Comparison of ENCODE assay signal across 1 cellular context in genomic region chr4:147829401-147830101, GRCh38.
TF ChIP-seq lines count a peak whose summit lies in the region.

No MANE protein-coding gene starts in this region.

TF ChIP-seq in HepG2, 621 proteins besides CTCF, POLR2A, EP300 and RAD21 (continued from another document):
- TF ChIP-seq, protein P1, sequence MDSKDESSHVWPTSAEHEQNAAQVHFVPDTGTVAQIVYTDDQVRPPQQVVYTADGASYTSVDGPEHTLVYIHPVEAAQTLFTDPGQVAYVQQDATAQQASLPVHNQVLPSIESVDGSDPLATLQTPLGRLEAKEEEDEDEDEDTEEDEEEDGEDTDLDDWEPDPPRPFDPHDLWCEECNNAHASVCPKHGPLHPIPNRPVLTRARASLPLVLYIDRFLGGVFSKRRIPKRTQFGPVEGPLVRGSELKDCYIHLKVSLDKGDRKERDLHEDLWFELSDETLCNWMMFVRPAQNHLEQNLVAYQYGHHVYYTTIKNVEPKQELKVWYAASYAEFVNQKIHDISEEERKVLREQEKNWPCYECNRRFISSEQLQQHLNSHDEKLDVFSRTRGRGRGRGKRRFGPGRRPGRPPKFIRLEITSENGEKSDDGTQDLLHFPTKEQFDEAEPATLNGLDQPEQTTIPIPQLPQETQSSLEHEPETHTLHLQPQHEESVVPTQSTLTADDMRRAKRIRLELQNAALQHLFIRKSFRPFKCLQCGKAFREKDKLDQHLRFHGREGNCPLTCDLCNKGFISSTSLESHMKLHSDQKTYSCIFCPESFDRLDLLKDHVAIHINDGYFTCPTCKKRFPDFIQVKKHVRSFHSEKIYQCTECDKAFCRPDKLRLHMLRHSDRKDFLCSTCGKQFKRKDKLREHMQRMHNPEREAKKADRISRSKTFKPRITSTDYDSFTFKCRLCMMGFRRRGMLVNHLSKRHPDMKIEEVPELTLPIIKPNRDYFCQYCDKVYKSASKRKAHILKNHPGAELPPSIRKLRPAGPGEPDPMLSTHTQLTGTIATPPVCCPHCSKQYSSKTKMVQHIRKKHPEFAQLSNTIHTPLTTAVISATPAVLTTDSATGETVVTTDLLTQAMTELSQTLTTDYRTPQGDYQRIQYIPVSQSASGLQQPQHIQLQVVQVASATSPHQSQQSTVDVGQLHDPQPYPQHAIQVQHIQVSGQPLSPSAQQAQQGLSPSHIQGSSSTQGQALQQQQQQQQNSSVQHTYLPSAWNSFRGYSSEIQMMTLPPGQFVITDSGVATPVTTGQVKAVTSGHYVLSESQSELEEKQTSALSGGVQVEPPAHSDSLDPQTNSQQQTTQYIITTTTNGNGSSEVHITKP (CRISPR knock-in tag; IDR thresholded peaks at IDR 0.05; ENCODE audit: low read depth) = no peak
- TF ChIP-seq NFIC (IDR thresholded peaks at IDR 0.05; ENCODE audit: low read length) (no peak), SMAD3 (CRISPR knock-in tag; IDR thresholded peaks at IDR 0.05) (no peak), HMGA1 (CRISPR knock-in tag; conservative IDR thresholded peaks at IDR 0.05) (no peak)
